8 cellular contexts compared by ENCODE assay signal in the genomic region with DNA sequence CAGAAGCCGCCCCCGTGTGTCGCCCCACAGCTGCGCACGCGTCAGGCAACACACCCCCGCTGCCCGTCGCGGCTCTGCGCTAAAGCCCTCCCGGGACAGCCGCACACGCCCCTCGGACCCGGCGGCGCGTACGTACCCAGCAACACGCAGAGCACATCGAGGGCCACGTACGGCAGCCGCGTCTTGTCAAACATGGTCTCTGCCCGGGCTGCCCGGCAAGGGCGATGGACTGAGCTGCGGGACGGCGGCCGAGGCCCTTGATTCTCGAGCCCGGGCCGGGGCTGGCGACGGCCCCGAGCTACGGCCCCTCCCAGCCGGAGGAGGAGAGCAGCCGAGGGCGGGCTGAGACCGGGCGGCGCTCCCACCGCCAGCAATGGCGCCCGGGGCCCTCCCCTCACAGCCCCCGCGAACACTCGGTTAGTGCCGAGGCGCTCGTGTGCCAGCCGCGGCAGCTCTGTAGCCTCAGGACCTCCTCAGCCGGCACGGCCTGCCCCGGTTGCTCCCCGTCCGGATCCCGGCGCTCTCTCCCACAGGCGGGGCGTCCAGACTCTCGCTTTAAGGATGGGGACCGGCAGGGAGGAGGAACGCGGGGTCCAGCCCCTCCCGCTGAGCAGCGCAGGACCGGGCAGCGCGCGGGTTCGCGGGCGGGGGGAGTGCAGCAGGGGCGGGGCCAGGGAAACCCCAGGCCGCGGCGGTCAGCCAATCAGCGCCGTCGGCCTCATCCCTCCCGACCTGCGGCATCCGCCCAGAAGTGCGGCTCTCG. TPM values are rescaled to one million over a fixed set of nuclear protein-coding genes. Genes with fewer than 3 reads are reported as not detected.
DNase-seq lines count a peak whose midpoint lies in the region; ATAC-seq and TF ChIP-seq lines count a peak whose summit lies in the region.

A gene (minus strand): TSS at position 529 of the 763 bp plus-strand sequence. CDS start 335 bp downstream, at position 194.

- peak within 1 kb of the TSS; percentile 97 for H3K27ac ChIP-seq in IMR-90 (ENCODE audit: insufficient read depth, low read length)
- H3K27ac ChIP-seq in fibroblast of lung (ENCODE audit: insufficient read depth, low read length) = peak within 1 kb of the TSS; percentile 76

- in situ Hi-C loops in IMR-90 (cut with MboI; ENCODE audit: low sequenced_read_pairs) = no loop called here

- no peaks in the 10 kb centered on the region for H3K9me1 ChIP-seq in IMR-90 (ENCODE audit: insufficient read depth, low read length)

- H3K9ac ChIP-seq in IMR-90 (ENCODE audit: low read depth, low read length) (peak within 1 kb of the TSS; percentile 94), fibroblast of lung (ENCODE audit: insufficient read depth, low read length) (peak within 1 kb of the TSS; percentile 89)

- H2AK5ac ChIP-seq in IMR-90 (ENCODE audit: low read depth, low read length) = peak within 1 kb of the TSS; percentile 23; the same call in 1 of the 2 replicates

- H2BK20ac ChIP-seq in IMR-90 (ENCODE audit: low read depth, low read length) = peak within 1 kb of the TSS; percentile 63; the same call in 1 of the 2 replicates

- peak within 1 kb of the TSS; percentile 88 to 96 for H4K8ac ChIP-seq in IMR-90 (ENCODE audit: low read depth in 2 of 2, low read length in 2 of 2)

- H3K4ac ChIP-seq in IMR-90 (ENCODE audit: low read depth, low read length) = peak within 1 kb of the TSS; percentile 93

- peaks cover 8 to 30% of the 10 kb centered on the region in 2 experiments for H3K79me1 ChIP-seq in IMR-90 (ENCODE audit: low read depth in 1 of 2, low read length in 2 of 2)

- H3K18ac ChIP-seq in IMR-90 (ENCODE audit: low read depth, low read length) = peak within 1 kb of the TSS; percentile 85

- H2AFZ ChIP-seq in IMR-90 (replicated peaks; ENCODE audit: low read length, poor library complexity) (peak within 1 kb of the TSS; percentile 99), fibroblast of lung (ENCODE audit: low read length) (peak within 1 kb of the TSS; percentile 97)

- peaks cover 17% of the 10 kb centered on the region for H3K79me2 ChIP-seq in fibroblast of lung (ENCODE audit: control insufficient read depth, insufficient read depth, low read length)

- ATAC-seq in GM21526 (IDR thresholded peaks at IDR 0.05; ENCODE audit: low FRiP score, unreplicated experiment) (peak; percentile 72), IMR-90 (ENCODE audit: low read depth) (peak; percentile 95)
- ATAC-seq in activated T-helper 17 cell treated with anti-CD3 and anti-CD28 coated beads, Interleukin-2, amount 50 U/mL, for 72 hours (replicated peaks) = peak; percentile 92
- peak; percentile 84 to 85 for ATAC-seq in naive thymus-derived CD8-positive, alpha-beta T cell

- peak within 1 kb of the TSS; percentile 78 for H3K4me3 Mint-ChIP-seq in activated T-helper 17 cell treated with anti-CD3 and anti-CD28 coated beads, Interleukin-2, amount 50 U/mL, for 72 hours
- peak within 1 kb of the TSS; percentile 87 to 97 (median 92) for H3K4me3 Mint-ChIP-seq in naive thymus-derived CD8-positive, alpha-beta T cell

- H3K4me2 ChIP-seq in IMR-90 (ENCODE audit: low read depth, low read length) = peak within 1 kb of the TSS; percentile 94
- peak within 1 kb of the TSS; percentile 97 for H3K4me2 ChIP-seq in fibroblast of lung (ENCODE audit: extremely low read depth, insufficient read depth, low read length)

- H3K9me3 ChIP-seq in IMR-90 (ENCODE audit: control insufficient read depth, insufficient read depth, low read length) = no peaks in the 10 kb centered on the region
- H3K9me3 ChIP-seq in fibroblast of lung (ENCODE audit: control insufficient read depth, insufficient read depth, low read depth, low read length) = no peaks in the 10 kb centered on the region

- H3K27me3 ChIP-seq in IMR-90 (ENCODE audit: control insufficient read depth, insufficient read depth, low read length) = no peaks in the 10 kb centered on the region
- no peaks in the 10 kb centered on the region for H3K27me3 ChIP-seq in fibroblast of lung (ENCODE audit: control insufficient read depth, insufficient read depth, low read length)

- H4K20me1 ChIP-seq in IMR-90 (ENCODE audit: insufficient read depth, low read length) = peaks cover 11% of the 10 kb centered on the region
- no peaks in the 10 kb centered on the region for H4K20me1 ChIP-seq in fibroblast of lung (ENCODE audit: control insufficient read depth, extremely low read depth, insufficient read depth, low read length)

- H3K14ac ChIP-seq in IMR-90 (replicated peaks; ENCODE audit: low read depth, low read length) = peak within 1 kb of the TSS; percentile 93

- CTCF ChIA-PET in IMR-90 (lab: Yijun Ruan, JAX) = interaction anchor here (0.6 kb wide), 1 partner anchor 998 kb away, joined by 3 read pairs; no protein-coding TSS in a partner anchor

- H3K4me1 ChIP-seq in IMR-90 (ENCODE audit: control insufficient read depth, insufficient read depth, low read length) (0 out of 2 replicates have a peak, but pooled peaks cover 3% of the 10 kb centered on the region), fibroblast of lung (ENCODE audit: control insufficient read depth, extremely low read depth, insufficient read depth, low read length) (peaks cover 4% of the 10 kb centered on the region)

- peak within 1 kb of the TSS; percentile 74 for H3K23ac ChIP-seq in IMR-90 (ENCODE audit: low read depth, low read length)

- H3K36me3 ChIP-seq in IMR-90 (ENCODE audit: control insufficient read depth, insufficient read depth, low read length) (no peaks in the 10 kb centered on the region), fibroblast of lung (ENCODE audit: control insufficient read depth, insufficient read depth, low read length) (no peaks in the 10 kb centered on the region)

- no peak; the same call in 1 of the 2 replicates for TF ChIP-seq RAD21 in IMR-90 (IDR thresholded peaks at IDR 0.05; ENCODE audit: low read length)

- H2BK120ac ChIP-seq in IMR-90 (ENCODE audit: low read depth, low read length) = peak within 1 kb of the TSS; percentile 95

- no peaks in the 10 kb centered on the region for H3K9me3 Mint-ChIP-seq in activated T-helper 17 cell treated with anti-CD3 and anti-CD28 coated beads, Interleukin-2, amount 50 U/mL, for 72 hours
- no peaks in the 10 kb centered on the region for H3K9me3 Mint-ChIP-seq in naive thymus-derived CD8-positive, alpha-beta T cell

- H3K36me3 Mint-ChIP-seq in activated T-helper 17 cell treated with anti-CD3 and anti-CD28 coated beads, Interleukin-2, amount 50 U/mL, for 72 hours (ENCODE audit: low read depth) = no peaks in the 10 kb centered on the region
- peaks cover 0 to 11% (median 11%) of the 10 kb centered on the region in 3 donors for H3K36me3 Mint-ChIP-seq in naive thymus-derived CD8-positive, alpha-beta T cell

- POLR2A ChIA-PET in IMR-90 (lab: Charles Lee; ENCODE audit: unreplicated experiment) = no interaction called here
- POLR2A ChIA-PET in naive thymus-derived CD8-positive, alpha-beta T cell (lab: Charles Lee) = interaction anchor here (1.6 kb wide), 2 partner anchors 9 to 227 kb away, joined by 5 to 9 read pairs; a partner anchor contains a TSS

- peak within 1 kb of the TSS; percentile 75; the same call in 1 of the 2 replicates for H3K56ac ChIP-seq in IMR-90 (ENCODE audit: extremely low read depth, insufficient read depth, low read length)

- H3K27me3 Mint-ChIP-seq in activated T-helper 17 cell treated with anti-CD3 and anti-CD28 coated beads, Interleukin-2, amount 50 U/mL, for 72 hours = no peaks in the 10 kb centered on the region
- H3K27me3 Mint-ChIP-seq in naive thymus-derived CD8-positive, alpha-beta T cell = no peaks in the 10 kb centered on the region

- WGBS in IMR-90 (ENCODE audit: extremely low coverage in 2 of 2, insufficient read length in 1 of 2), 2 experiments = 0% methylated on average over 39 of the region's 91 CpGs; no CpG with 5 or more reads in 1 of the 2 experiments

- dilution Hi-C loops in IMR-90 (cut with HindIII; ENCODE audit: low sequenced_read_pairs, unreplicated experiment) = no loop called here

- H4K91ac ChIP-seq in IMR-90 (ENCODE audit: insufficient read depth, low read depth, low read length) = peak within 1 kb of the TSS; percentile 95

- peak within 1 kb of the TSS; percentile 94 for H2AK9ac ChIP-seq in IMR-90 (replicated peaks; ENCODE audit: low read depth, low read length, poor library complexity)

- H3K4me1 Mint-ChIP-seq in activated T-helper 17 cell treated with anti-CD3 and anti-CD28 coated beads, Interleukin-2, amount 50 U/mL, for 72 hours = peaks cover 26% of the 10 kb centered on the region
- H3K4me1 Mint-ChIP-seq in naive thymus-derived CD8-positive, alpha-beta T cell = peaks cover 24 to 55% (median 40%) of the 10 kb centered on the region in 4 donors

- peak within 1 kb of the TSS; percentile 78 for H4K5ac ChIP-seq in IMR-90 (ENCODE audit: low read depth, low read length)

- H3K27ac Mint-ChIP-seq in activated T-helper 17 cell treated with anti-CD3 and anti-CD28 coated beads, Interleukin-2, amount 50 U/mL, for 72 hours = peak within 1 kb of the TSS; percentile 91
- H3K27ac Mint-ChIP-seq in naive thymus-derived CD8-positive, alpha-beta T cell = peak within 1 kb of the TSS; percentile 66 to 96 (median 94)

- DNase-seq in DMS153 treated with DMSO at 0.1 percent for 48 hours (lab: John Stamatoyannopoulos, UW; ENCODE audit: unreplicated experiment) (peak; percentile 22), IMR-90 (peak; percentile 83), RPMI7951 (ENCODE audit: low read depth) (peak; percentile 85), fibroblast of lung (ENCODE audit: low read depth in 2 of 2) (peak; percentile 87)
- DNase-seq in naive thymus-derived CD8-positive, alpha-beta T cell = peak; percentile 71 to 94 (median 85)
- DNase-seq in stimulated activated naive CD4-positive, alpha-beta T cell (lab: John Stamatoyannopoulos, UW) = peak; percentile 71 to 94 (median 82)

- intact Hi-C loops in IMR-90 (cut with micrococcal nuclease) = loop anchor here (1.0 to 10.0 kb wide), 4 partner anchors 128 to 190 kb away; no protein-coding TSS in a partner anchor

- BruUV-seq in IMR-90 (replicated peaks; lab: Mats Ljungman, UMichigan) = no TSS peak

- peak; percentile 72 for TF ChIP-seq POLR2A in IMR-90 (IDR thresholded peaks at IDR 0.05; ENCODE audit: low read depth, low read length)

- H3K4me3 ChIP-seq in IMR-90 (ENCODE audit: insufficient read depth, low read depth, low read length) (peak within 1 kb of the TSS; percentile 93), fibroblast of lung (replicated peaks in 1 of 4; ENCODE audit: control extremely low read depth in 1 of 4, insufficient read depth in 1 of 4, low read depth in 3 of 4, low read length in 4 of 4) (peak within 1 kb of the TSS; percentile 71 to 91 (median 82))

- TF ChIP-seq CTCF in IMR-90 (conservative IDR thresholded peaks at IDR 0.05; ENCODE audit: low read depth, low read length) (no peak), fibroblast of lung (conservative IDR thresholded peaks at IDR 0.05 in 1 of 2, IDR thresholded peaks at IDR 0.05 in 1 of 2; ENCODE audit: low read depth in 1 of 2, low read length in 2 of 2) (no peak)

- peak within 1 kb of the TSS; percentile 79; the same call in 2 of the 3 replicates for H2BK15ac ChIP-seq in IMR-90 (ENCODE audit: low read depth, low read length)

- peak within 1 kb of the TSS; percentile 98 for H2BK5ac ChIP-seq in IMR-90 (ENCODE audit: low read depth, low read length, poor library complexity, severe bottlenecking)

RNA-seq across cellular contexts. Expression of the gene that starts here (rescaled TPM):
- 21.3 and 24.7 TPM in 2 replicates for total RNA-seq in IMR-90 (2012; rRNA removed)
- polyA plus RNA-seq in IMR-90 (2012; rRNA removed) = 19.2 and 20.4 TPM in 2 replicates
- 14.9 and 15.4 TPM in 2 replicates for polyA plus RNA-seq in IMR-90 (2012; cell fraction: cytosol; rRNA removed)
- polyA plus RNA-seq in IMR-90 (2012; cell fraction: nucleus; rRNA removed; ENCODE audit: low replicate concordance) = 11.4 and 14.9 TPM in 2 replicates
- total RNA-seq in RPMI7951 (2014; rRNA removed; shearing (Covaris generic)) = 26.7 and 30.3 TPM in 2 replicates
- 1 to 10 TPM; 4.8 to 9.7 TPM for total RNA-seq in activated T-helper 17 cell treated with anti-CD3 and anti-CD28 coated beads, Interleukin-2, amount 50 U/mL, for 72 hours
- total RNA-seq in fibroblast of lung = 51.4 and 73.5 TPM in 2 replicates
- 49.6 and 76.8 TPM in 2 replicates for polyA plus RNA-seq in fibroblast of lung
- 28.6 and 38.1 TPM in 2 replicates for polyA plus RNA-seq in fibroblast of lung (2012)
- 5.9 and 27.9 TPM in 2 replicates for polyA minus RNA-seq in fibroblast of lung (ENCODE audit: low replicate concordance)
- 1 to 10 TPM; 7.0 to 7.9 TPM for total RNA-seq in naive thymus-derived CD8-positive, alpha-beta T cell
- 10 to 100 TPM; 11.7 to 23.3 (median 15.7) TPM for polyA plus RNA-seq in naive thymus-derived CD8-positive, alpha-beta T cell

Comparison
In these comparisons a context has a peak if more than half of its experiments do, and no peak if none do; other contexts are left out.
1. Peak in every context shown above with its lines: DNase-seq, ATAC-seq, H3K4me3 ChIP-seq and H3K27ac ChIP-seq.
2. DNase-seq: peak in every context shown above with its lines; median percentile 87 in fibroblast of lung; 85 in RPMI7951; 85 in naive thymus-derived CD8-positive, alpha-beta T cell; 83 in IMR-90; 82 in stimulated activated naive CD4-positive, alpha-beta T cell; 22 in DMS153 treated with DMSO at 0.1 percent for 48 hours.